Comparison of ENCODE assay signal across 27 cellular contexts in genomic region chr2:137998503-137998902, GRCh38. TPM values are rescaled to one million over a fixed set of nuclear protein-coding genes. Genes with fewer than 3 reads are reported as not detected.
"Had no signal": no experiment of that assay in that cellular context is flagged by ENCODE, and none has a peak within 500 bp of the region (broad histone marks: within the 10 kb centered on the region; RNA-seq: fewer than 3 reads in every experiment).

No MANE protein-coding gene starts in this region.

- H3K4me1 ChIP-seq: neural progenitor cell, psoas muscle, right lobe of liver, sigmoid colon, suprapubic skin, testis, tibial artery, transverse colon, upper lobe of right lung, uterus had no signal

- H2AFZ ChIP-seq: neural progenitor cell, parathyroid adenoma had no signal

- H3K27me3 ChIP-seq: neural progenitor cell, ovary, right lobe of liver, sigmoid colon, suprapubic skin, testis, tibial artery, transverse colon, upper lobe of right lung, uterus had no signal

- H3K79me2 ChIP-seq: parathyroid adenoma had no signal

- H3K27ac ChIP-seq: neural progenitor cell, ovary, parathyroid adenoma, psoas muscle, right lobe of liver, sigmoid colon, suprapubic skin, testis, tibial artery, transverse colon, upper lobe of right lung, uterus had no signal

- H3K4me2 ChIP-seq: neural progenitor cell had no signal

- H3K36me3 ChIP-seq: neural progenitor cell, ovary, uterus had no signal

- H3K9ac ChIP-seq: neural progenitor cell, parathyroid adenoma had no signal

- H3K9me3 ChIP-seq: ovary, psoas muscle, right lobe of liver, sigmoid colon, suprapubic skin, testis, tibial artery, upper lobe of right lung, uterus had no signal

- H3K4me3 ChIP-seq: neural progenitor cell, ovary, psoas muscle, right lobe of liver, sigmoid colon, suprapubic skin, testis, tibial artery, transverse colon, upper lobe of right lung, uterus had no signal

- ATAC-seq: natural killer cell; psoas muscle; right cardiac atrium; stimulated activated effector memory CD8-positive, alpha-beta T cell treated with anti-CD3 and anti-CD28 coated beads, Interleukin-12 subunit alpha, Interleukin-12 subunit beta, amount 100 ng/mL, for 72 hours; stimulated activated naive B cell treated with anti-CD40 and anti-IgM and Interleukin-4, amounts not matched to agents 10 μg/mL and 1 μg/mL and 100 μg/mL, for 72 hours; stimulated activated naive CD8-positive, alpha-beta T cell treated with anti-CD3 and anti-CD28 coated beads, Interleukin-15, amount 100 ng/mL, for 72 hours; upper lobe of right lung had no signal

- DNase-seq: natural killer cell; occipital lobe; ovary; posterior cingulate gyrus; right cardiac atrium; right lobe of liver; sigmoid colon; small intestine; stimulated activated CD4-positive, alpha-beta T cell treated with anti-CD3 and anti-CD28 coated beads, Interleukin-15, amount 100 ng/mL, for 24 hours; stimulated activated CD4-positive, alpha-beta T cell treated with anti-CD3 and anti-CD28 coated beads, Interleukin-2, amount 100 ng/mL, for 24 hours; stimulated activated CD4-positive, alpha-beta T cell treated with anti-CD3 and anti-CD28 coated beads, Interleukin-2, amount 100 ng/mL, for 48 hours; stimulated activated CD4-positive, alpha-beta T cell treated with anti-CD3 and anti-CD28 coated beads, Interleukin-4, amount 100 ng/mL, for 24 hours; stimulated activated naive B cell treated with anti-CD40 and anti-IgM and Interleukin-4, amounts not matched to agents 10 μg/mL and 1 μg/mL and 100 μg/mL, for 72 hours; stimulated activated naive CD4-positive, alpha-beta T cell treated with Interleukin-2 at 50 U/mL for 16 hours; stimulated activated naive CD8-positive, alpha-beta T cell treated with anti-CD3 and anti-CD28 coated beads, Interleukin-15, amount 100 ng/mL, for 72 hours; substantia nigra; testis; tibial artery; transverse colon; upper lobe of right lung; uterus had no signal

RNA-seq across cellular contexts. Expression of gene HNMT, which starts 34.2 kb away (rescaled TPM):
- polyA plus RNA-seq: neural cell had no signal
